ENCODE assay signal across 24 cellular contexts in genomic region chrX:132146456-132146855, GRCh38. TPM values are rescaled to one million over a fixed set of nuclear protein-coding genes. Genes with fewer than 3 reads are reported as not detected.
DNase-seq lines count a peak whose midpoint lies in the region; ATAC-seq and TF ChIP-seq lines count a peak whose summit lies in the region.
"Had no signal": no experiment of that assay in that cellular context is flagged by ENCODE, and none has a peak within 500 bp of the region (broad histone marks: within the 10 kb centered on the region; RNA-seq: fewer than 3 reads in every experiment).

No MANE protein-coding gene starts in this region.

- H3K9me3 Mint-ChIP-seq in WTC11, result no peaks in the 10 kb centered on the region
- H3K9me3 Mint-ChIP-seq in activated CD4-positive, alpha-beta T cell treated with anti-CD3 and anti-CD28 coated beads, Interleukin-2, amount 10 ng/mL, durations not matched to agents 24 days and 14 days, result no peaks in the 10 kb centered on the region
- H3K9me3 Mint-ChIP-seq: CD4-positive, CD25-positive, alpha-beta regulatory T cell; HFFc6 had no signal

- H3K36me3 Mint-ChIP-seq in WTC11, result no peaks in the 10 kb centered on the region
- no peaks in the 10 kb centered on the region for H3K36me3 Mint-ChIP-seq in activated CD4-positive, alpha-beta T cell treated with anti-CD3 and anti-CD28 coated beads, Interleukin-2, amount 10 ng/mL, durations not matched to agents 24 days and 14 days (ENCODE audit: low read depth)
- H3K36me3 Mint-ChIP-seq: CD4-positive, CD25-positive, alpha-beta regulatory T cell had no signal

- DNase-seq in HEK293T (ENCODE audit: extremely low spot score) (no peak), WTC11 (ENCODE audit: low spot score) (peak; percentile 11), foreskin keratinocyte (no peak), right lobe of liver (peak; percentile 22 to 56 (median 53)), HPDE6-E6E7 (ENCODE audit: extremely low spot score) (no peak), NCI-H748 (lab: John Stamatoyannopoulos, UW; ENCODE audit: unreplicated experiment) (no peak)
- no peak for DNase-seq in activated CD4-positive, alpha-beta T cell treated with anti-CD3 and anti-CD28 coated beads, Interleukin-2, amount 10 ng/mL, durations not matched to agents 24 days and 14 days
- DNase-seq: CD4-positive, CD25-positive, alpha-beta regulatory T cell; COR-L47; DMS79 treated with DMSO at 0.1 percent for 48 hours; HFFc6; Kasumi-1; MG63; NCI-H1417; NCI-H1694 treated with DMSO at 0.1 percent for 48 hours; NCI-H2081 treated with DMSO at 0.1 percent for 48 hours; NCI-H2171 treated with DMSO at 0.1 percent for 48 hours; NCI-H524 treated with DMSO at 0.1 percent for 48 hours; SHP77; SW 1271 had no signal

- ATAC-seq in WTC11, result peak; percentile 59; the same call in 1 of the 2 replicates
- ATAC-seq in foreskin keratinocyte, result peak; percentile 14
- ATAC-seq in right lobe of liver, result peak; percentile 97 to 99 (median 98)
- ATAC-seq in GM21717 (IDR thresholded peaks at IDR 0.05; ENCODE audit: unreplicated experiment), result no peak

- intact Hi-C loops in right lobe of liver (cut with DNase I), result no loop called here
- intact Hi-C loops in activated CD4-positive, alpha-beta T cell treated with anti-CD3 and anti-CD28 coated beads, Interleukin-2, amount 10 ng/mL, durations not matched to agents 24 days and 14 days (cut with micrococcal nuclease), result no loop called here

- 8% methylated on average over 1 of the region's 1 CpG for WGBS in right lobe of liver (ENCODE audit: insufficient coverage, low coverage, low lambda C conversion rate, missing lambda C conversion rate)

- H3K4me3 Mint-ChIP-seq in WTC11, result no peak overlapping the region
- H3K4me3 Mint-ChIP-seq in activated CD4-positive, alpha-beta T cell treated with anti-CD3 and anti-CD28 coated beads, Interleukin-2, amount 10 ng/mL, durations not matched to agents 24 days and 14 days, result no peak overlapping the region
- H3K4me3 Mint-ChIP-seq: CD4-positive, CD25-positive, alpha-beta regulatory T cell; HFFc6 had no signal

- no peaks in the 10 kb centered on the region for H3K27me3 ChIP-seq in foreskin keratinocyte
- no peaks in the 10 kb centered on the region for H3K27me3 ChIP-seq in right lobe of liver
- H3K27me3 ChIP-seq: MG63 had no signal

- TF ChIP-seq CTCF in WTC11 (IDR thresholded peaks at IDR 0.05), result no peak
- TF ChIP-seq CTCF in foreskin keratinocyte (conservative IDR thresholded peaks at IDR 0.05), result no peak
- no peak for TF ChIP-seq CTCF in right lobe of liver (IDR thresholded peaks at IDR 0.05)

- no peaks in the 10 kb centered on the region for H3K9me3 ChIP-seq in right lobe of liver
- H3K9me3 ChIP-seq: MG63 had no signal

- no peak overlapping the region for H3K27ac Mint-ChIP-seq in WTC11
- no peak overlapping the region for H3K27ac Mint-ChIP-seq in activated CD4-positive, alpha-beta T cell treated with anti-CD3 and anti-CD28 coated beads, Interleukin-2, amount 10 ng/mL, durations not matched to agents 24 days and 14 days
- H3K27ac Mint-ChIP-seq: CD4-positive, CD25-positive, alpha-beta regulatory T cell; HFFc6 had no signal

- CTCF ChIA-PET in HEK293T (lab: Yijun Ruan, JAX) (no interaction called here), WTC11 (lab: Charles Lee) (interaction anchor here (0.7 to 1.4 kb wide), 2 partner anchors 54 to 73 kb away, joined by 3 to 10 read pairs; no protein-coding TSS in a partner anchor)

- peaks cover 10% of the 10 kb centered on the region; the same call in 1 of the 2 replicates for H3K4me1 Mint-ChIP-seq in WTC11
- H3K4me1 Mint-ChIP-seq in activated CD4-positive, alpha-beta T cell treated with anti-CD3 and anti-CD28 coated beads, Interleukin-2, amount 10 ng/mL, durations not matched to agents 24 days and 14 days, result no peaks in the 10 kb centered on the region
- H3K4me1 Mint-ChIP-seq: CD4-positive, CD25-positive, alpha-beta regulatory T cell had no signal

- POLR2A ChIA-PET in HEK293T (lab: Yijun Ruan, JAX) (no interaction called here), WTC11 (lab: Charles Lee) (no interaction called here)

- no peaks in the 10 kb centered on the region for H3K36me3 ChIP-seq in right lobe of liver
- H3K36me3 ChIP-seq: MG63 had no signal

- H3K27ac ChIP-seq in foreskin keratinocyte, result no peak overlapping the region
- H3K27ac ChIP-seq in right lobe of liver, result peak overlapping the region in 2 of 3 donors; percentile 10 to 49

- no peak for TF ChIP-seq POLR2A in right lobe of liver (IDR thresholded peaks at IDR 0.05)

- no peaks in the 10 kb centered on the region for H3K27me3 Mint-ChIP-seq in WTC11 (ENCODE audit: low read depth)
- H3K27me3 Mint-ChIP-seq in activated CD4-positive, alpha-beta T cell treated with anti-CD3 and anti-CD28 coated beads, Interleukin-2, amount 10 ng/mL, durations not matched to agents 24 days and 14 days, result peaks cover 15% of the 10 kb centered on the region

- H3K4me1 ChIP-seq in foreskin keratinocyte (no peaks in the 10 kb centered on the region), right lobe of liver (peaks cover 0 to 7% (median 0%) of the 10 kb centered on the region in 4 donors)

- no peak overlapping the region for H3K4me3 ChIP-seq in right lobe of liver
- H3K4me3 ChIP-seq: MG63 had no signal

TF ChIP-seq in HEK293T, 16 proteins besides CTCF, POLR2A, EP300 and RAD21:
- TF ChIP-seq FOXM1 (IDR thresholded peaks at IDR 0.05; ENCODE audit: borderline replicate concordance) (no peak), TARDBP (IDR thresholded peaks at IDR 0.05) (no peak), ZNF384 (IDR thresholded peaks at IDR 0.05) (no peak), PKNOX1 (IDR thresholded peaks at IDR 0.05) (peak; percentile 69), HDGF (IDR thresholded peaks at IDR 0.05; ENCODE audit: borderline replicate concordance) (no peak)

TF ChIP-seq in WTC11, 78 proteins besides CTCF, POLR2A, EP300 and RAD21:
- TF ChIP-seq GABPB1 (CRISPR knock-in tag; IDR thresholded peaks at IDR 0.05) (no peak), SMAD4 (CRISPR knock-in tag; IDR thresholded peaks at IDR 0.05) (no peak)

RNA-seq across cellular contexts. Expression of gene FRMD7, which starts 18.6 kb away (rescaled TPM):
- not detected in 3 replicates for total RNA-seq in WTC11 (2021)
- not detected in 2 replicates for total RNA-seq in foreskin keratinocyte
- polyA plus RNA-seq in foreskin keratinocyte, result not detected in 2 replicates
- total RNA-seq in right lobe of liver, result under 1 TPM in 3 of 6 experiments, not detected in 3; 0.07 to 0.18 (median 0.09) TPM
- not detected in 2 replicates for total RNA-seq in activated CD4-positive, alpha-beta T cell treated with anti-CD3 and anti-CD28 coated beads, Interleukin-2, amount 10 ng/mL, durations not matched to agents 24 days and 14 days
- total RNA-seq: A673; CD4-positive, CD25-positive, alpha-beta regulatory T cell; HFFc6; RPMI7951 had no signal
- polyA plus RNA-seq: BJ; CD4-positive, CD25-positive, alpha-beta regulatory T cell had no signal

Comparison
In these comparisons a context has a peak if more than half of its experiments do, and no peak if none do; other contexts are left out.
1. DNase-seq: peak in WTC11 (single experiment) and right lobe of liver (3 of 3); none in HEK293T (single experiment), foreskin keratinocyte (0 of 2), activated CD4-positive, alpha-beta T cell treated with anti-CD3 and anti-CD28 coated beads, Interleukin-2, amount 10 ng/mL, durations not matched to agents 24 days and 14 days (single experiment), HPDE6-E6E7 (single experiment) and NCI-H748 (single experiment).